Comparison of ENCODE assay signal across 25 cellular contexts in the genomic region with DNA sequence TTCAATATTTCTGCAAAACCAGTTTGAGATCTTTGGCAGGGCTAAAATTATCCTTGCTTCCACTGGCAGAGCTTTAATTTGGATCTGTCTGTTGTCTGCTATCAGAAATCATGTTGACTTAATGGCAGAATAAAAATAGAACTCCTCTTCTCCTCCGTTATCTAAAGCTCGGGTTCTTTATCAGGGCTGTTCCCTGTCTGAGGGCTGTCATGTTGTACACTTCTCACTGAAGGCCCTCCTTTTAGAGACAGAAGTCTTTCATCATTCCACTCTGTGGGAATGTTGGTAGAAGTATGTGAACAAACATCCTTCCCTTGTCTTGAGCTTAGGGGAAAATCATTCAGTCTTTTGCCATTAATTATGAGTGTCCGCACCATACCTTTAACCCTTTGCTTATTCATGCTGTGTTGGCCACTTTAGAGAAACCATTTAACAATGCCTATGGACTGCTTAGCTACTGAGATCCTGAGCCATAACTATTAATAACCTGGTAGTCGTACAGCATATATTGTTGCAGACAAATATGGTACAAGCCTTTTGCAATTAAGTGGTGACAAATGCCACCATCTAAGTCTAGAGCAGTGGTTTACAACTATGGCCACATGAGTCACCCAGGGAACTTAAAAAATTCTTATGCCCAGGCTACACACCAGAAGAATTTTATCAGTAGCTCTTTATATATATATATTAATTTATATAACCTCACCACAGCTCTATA.
DNase-seq lines count a peak whose midpoint lies in the region; ATAC-seq, FAIRE-seq and TF ChIP-seq lines count a peak whose summit lies in the region.
"Had no signal": no experiment of that assay in that cellular context is flagged by ENCODE, and none has a peak within 500 bp of the region (broad histone marks: within the 10 kb centered on the region; RNA-seq: fewer than 3 reads in every experiment).

No MANE protein-coding gene starts in this region.

- H3K4me3 Mint-ChIP-seq in nephron progenitor cell, result no peak overlapping the region
- H3K4me3 Mint-ChIP-seq: activated CD4-positive, alpha-beta T cell treated with anti-CD3 and anti-CD28 coated beads for 36 hours; activated T-cell treated with anti-CD3 and anti-CD28 coated beads, Interleukin-2, amount 50 U/mL, for 72 hours had no signal

- intact Hi-C loops in HepG2 (cut with micrococcal nuclease; ENCODE audit: unreplicated experiment) (no loop called here), left ventricle myocardium superior (cut with micrococcal nuclease) (no loop called here)

- POLR2A ChIA-PET in HepG2 (lab: Yijun Ruan, JAX), result no interaction called here

- DNase-seq in HepG2 (ENCODE audit: low spot score), result no peak
- DNase-seq in left ventricle myocardium superior, result no peak
- DNase-seq in nephron progenitor cell, result no peak
- no peak for DNase-seq in middle frontal gyrus (ENCODE audit: extremely low spot score, low spot score)
- no peak for DNase-seq in NCI-H1417 treated with DMSO at 0.1 percent for 48 hours (lab: John Stamatoyannopoulos, UW)
- no peak for DNase-seq in DMS79 (lab: John Stamatoyannopoulos, UW)
- no peak for DNase-seq in ecto neural progenitor cell (ENCODE audit: low spot score)
- DNase-seq: activated CD4-positive, alpha-beta T cell treated with anti-CD3 and anti-CD28 coated beads for 36 hours; activated naive CD4-positive, alpha-beta T cell treated with anti-CD3 and anti-CD28 coated beads, Interleukin-2, amount 50 U/mL, for 16 hours; activated T-cell treated with anti-CD3 and anti-CD28 coated beads, Interleukin-2, amount 50 U/mL, for 72 hours; aorta; COR-L47; EL; KG1; mesendoderm; NCI-H2081; NCI-H510A; stimulated activated CD4-positive, alpha-beta T cell treated with anti-CD3 and anti-CD28 coated beads, Interleukin-4, amount 100 ng/mL, for 4 hours; stomach; SW 1271; transverse colon had no signal

- H3K27ac ChIP-seq in liver (ENCODE audit: low read depth in 1 of 2, low read length in 2 of 2) (no peak overlapping the region), HepG2 (ENCODE audit: extremely low read length, insufficient read depth, low read length) (no peak overlapping the region)
- H3K27ac ChIP-seq: prostate gland, stomach, transverse colon had no signal

- CTCF ChIA-PET in HepG2 (lab: Yijun Ruan, JAX; ENCODE audit: low intra/inter-chr PET ratio, low total read pairs), result no interaction called here

- H3K36me3 ChIP-seq in liver (ENCODE audit: control insufficient read depth in 4 of 4, insufficient read depth in 3 of 4, low read depth in 1 of 4, low read length in 3 of 4) (no peaks in the 10 kb centered on the region), HepG2 (replicated peaks in 1 of 2; ENCODE audit: control insufficient read depth in 1 of 2, insufficient read depth in 2 of 2, low read length in 2 of 2) (no peaks in the 10 kb centered on the region)
- H3K36me3 ChIP-seq: prostate gland, transverse colon had no signal

- peaks cover 6% of the 10 kb centered on the region for H3K27me3 Mint-ChIP-seq in nephron progenitor cell (ENCODE audit: low read depth, poor library complexity)

- FAIRE-seq in HepG2 (lab: Jason Lieb, UNC), result no peak
- FAIRE-seq: A204.1 had no signal

- H3K4me2 ChIP-seq in HepG2 (ENCODE audit: low read depth, low read length), result no peak overlapping the region

- H3K36me3 Mint-ChIP-seq in nephron progenitor cell (ENCODE audit: low read depth), result peaks cover 24% of the 10 kb centered on the region

- H3K27me3 ChIP-seq in liver (ENCODE audit: control insufficient read depth in 4 of 4, insufficient read depth in 4 of 4, low read length in 3 of 4), result no peaks in the 10 kb centered on the region
- no peaks in the 10 kb centered on the region for H3K27me3 ChIP-seq in HepG2 (ENCODE audit: control insufficient read depth in 1 of 2, insufficient read depth in 2 of 2, low read length in 2 of 2)
- H3K27me3 ChIP-seq: stomach, transverse colon had no signal

- no peak overlapping the region for H2AFZ ChIP-seq in HepG2 (ENCODE audit: low read length)

- no peak for TF ChIP-seq EP300 in HepG2 (IDR thresholded peaks at IDR 0.05; ENCODE audit: low read depth in 2 of 2, low read length in 2 of 2)
- no peak for TF ChIP-seq EP300 in HepG2 (CRISPR knock-in tag; IDR thresholded peaks at IDR 0.05; ENCODE audit: borderline replicate concordance)

- H3K79me2 ChIP-seq in HepG2 (ENCODE audit: insufficient read depth, low read length), result no peaks in the 10 kb centered on the region

- no peak for ATAC-seq in HepG2
- peak; percentile 93 for ATAC-seq in left ventricle myocardium superior
- ATAC-seq: activated CD4-positive, alpha-beta T cell treated with anti-CD3 and anti-CD28 coated beads for 36 hours; activated T-cell treated with anti-CD3 and anti-CD28 coated beads, Interleukin-2, amount 50 U/mL, for 72 hours; HCT116 had no signal

- BruUV-seq in HepG2 (replicated peaks; lab: Mats Ljungman, UMichigan), result no TSS peak

- peaks cover 49% of the 10 kb centered on the region for H3K4me1 Mint-ChIP-seq in nephron progenitor cell
- H3K4me1 Mint-ChIP-seq: activated CD4-positive, alpha-beta T cell treated with anti-CD3 and anti-CD28 coated beads for 36 hours had no signal

- H4K20me1 ChIP-seq in HepG2 (ENCODE audit: insufficient read depth, low read length), result no peaks in the 10 kb centered on the region

- peak overlapping the region; percentile 9 for H3K27ac Mint-ChIP-seq in nephron progenitor cell
- H3K27ac Mint-ChIP-seq: activated CD4-positive, alpha-beta T cell treated with anti-CD3 and anti-CD28 coated beads for 36 hours; activated T-cell treated with anti-CD3 and anti-CD28 coated beads, Interleukin-2, amount 50 U/mL, for 72 hours had no signal

- H3K4me3 ChIP-seq in liver (ENCODE audit: low read depth in 1 of 3, low read length in 3 of 3) (no peak overlapping the region), HepG2 (replicated peaks in 1 of 3; ENCODE audit: insufficient read depth in 1 of 3, low read depth in 2 of 3, low read length in 3 of 3) (no peak overlapping the region)
- H3K4me3 ChIP-seq: prostate gland, stomach, transverse colon had no signal

- no peak for TF ChIP-seq RAD21 in liver (IDR thresholded peaks at IDR 0.05)
- TF ChIP-seq RAD21 in HepG2 (CRISPR knock-in tag; IDR thresholded peaks at IDR 0.05), result no peak

- no peak for TF ChIP-seq POLR2A in HepG2 (IDR thresholded peaks at IDR 0.05; ENCODE audit: insufficient read depth in 1 of 2, low read depth in 2 of 2, low read length in 2 of 2)

- in situ Hi-C loops in HepG2 (cut with HindIII; ENCODE audit: extremely low pct_ligation_motif_present, low pct_unique_long_range_greater_than_20kb), result no loop called here

- no peaks in the 10 kb centered on the region for H3K9me3 Mint-ChIP-seq in nephron progenitor cell
- H3K9me3 Mint-ChIP-seq: activated T-cell treated with anti-CD3 and anti-CD28 coated beads, Interleukin-2, amount 50 U/mL, for 72 hours had no signal

- 55% methylated on average over 4 of the region's 4 CpGs for WGBS in liver
- WGBS in HepG2 (ENCODE audit: low lambda C conversion rate), result 87% methylated on average over 4 of the region's 4 CpGs

- H3K9ac ChIP-seq in liver (ENCODE audit: low read depth in 1 of 2, low read length in 2 of 2) (no peak overlapping the region), HepG2 (ENCODE audit: insufficient read depth, low read depth, low read length) (no peak overlapping the region)

- TF ChIP-seq CTCF in liver (IDR thresholded peaks at IDR 0.05; ENCODE audit: low read depth, low read length, missing input control), result no peak
- no peak for TF ChIP-seq CTCF in HepG2 (CRISPR knock-in tag; IDR thresholded peaks at IDR 0.05)
- TF ChIP-seq CTCF in nephron progenitor cell (IDR thresholded peaks at IDR 0.05), result no peak

- H3K9me3 ChIP-seq in liver (ENCODE audit: control insufficient read depth in 4 of 4, low read length in 3 of 4) (no peaks in the 10 kb centered on the region), HepG2 (ENCODE audit: low read length) (no peaks in the 10 kb centered on the region)
- H3K9me3 ChIP-seq: prostate gland, stomach, transverse colon had no signal

- H3K4me1 ChIP-seq in liver (ENCODE audit: control insufficient read depth in 4 of 4, insufficient read depth in 4 of 4, low read length in 3 of 4) (peaks cover 5 to 28% (median 15%) of the 10 kb centered on the region in 4 donors), HepG2 (ENCODE audit: insufficient read depth, low read length) (peaks cover 82% of the 10 kb centered on the region)
- H3K4me1 ChIP-seq: prostate gland had no signal

TF ChIP-seq in liver, 16 proteins besides CTCF, POLR2A, EP300 and RAD21:
- TF ChIP-seq FOXA2 (IDR thresholded peaks at IDR 0.05) (peak; percentile 16), EGR1 (IDR thresholded peaks at IDR 0.05; ENCODE audit: low read depth in 2 of 2) (no peak), RXRA (IDR thresholded peaks at IDR 0.05) (no peak), HNF4G (IDR thresholded peaks at IDR 0.05) (no peak)
TF ChIP-seq in liver: peak in this region for 1.

TF ChIP-seq in HepG2, 621 proteins besides CTCF, POLR2A, EP300 and RAD21:
- TF ChIP-seq PHF8 (CRISPR knock-in tag; IDR thresholded peaks at IDR 0.05) (no peak), ZNF44 (CRISPR knock-in tag; IDR thresholded peaks at IDR 0.05) (no peak), ZNF569 (CRISPR knock-in tag; IDR thresholded peaks at IDR 0.05; ENCODE audit: borderline replicate concordance) (no peak), ZBTB20 (CRISPR knock-in tag; IDR thresholded peaks at IDR 0.05; ENCODE audit: borderline replicate concordance, low read depth) (no peak), ZBTB7A (CRISPR knock-in tag; IDR thresholded peaks at IDR 0.05) (no peak), GLI4 (CRISPR knock-in tag; IDR thresholded peaks at IDR 0.05; ENCODE audit: borderline replicate concordance) (no peak), BCL6 (CRISPR knock-in tag; IDR thresholded peaks at IDR 0.05) (no peak), FOXA3 (CRISPR knock-in tag; IDR thresholded peaks at IDR 0.05) (no peak), SNRNP70 (IDR thresholded peaks at IDR 0.05; ENCODE audit: low read depth, low read length) (no peak), SPEN (CRISPR knock-in tag; IDR thresholded peaks at IDR 0.05; ENCODE audit: low read depth) (no peak), ZFP36 (IDR thresholded peaks at IDR 0.05; ENCODE audit: borderline replicate concordance, low read depth, low read length, partially characterized antibody) (no peak)
- TF ChIP-seq, protein P1, sequence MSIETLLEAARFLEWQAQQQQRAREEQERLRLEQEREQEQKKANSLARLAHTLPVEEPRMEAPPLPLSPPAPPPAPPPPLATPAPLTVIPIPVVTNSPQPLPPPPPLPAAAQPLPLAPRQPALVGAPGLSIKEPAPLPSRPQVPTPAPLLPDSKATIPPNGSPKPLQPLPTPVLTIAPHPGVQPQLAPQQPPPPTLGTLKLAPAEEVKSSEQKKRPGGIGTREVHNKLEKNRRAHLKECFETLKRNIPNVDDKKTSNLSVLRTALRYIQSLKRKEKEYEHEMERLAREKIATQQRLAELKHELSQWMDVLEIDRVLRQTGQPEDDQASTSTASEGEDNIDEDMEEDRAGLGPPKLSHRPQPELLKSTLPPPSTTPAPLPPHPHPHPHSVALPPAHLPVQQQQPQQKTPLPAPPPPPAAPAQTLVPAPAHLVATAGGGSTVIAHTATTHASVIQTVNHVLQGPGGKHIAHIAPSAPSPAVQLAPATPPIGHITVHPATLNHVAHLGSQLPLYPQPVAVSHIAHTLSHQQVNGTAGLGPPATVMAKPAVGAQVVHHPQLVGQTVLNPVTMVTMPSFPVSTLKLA (IDR thresholded peaks at IDR 0.05), result no peak
